ENCODE assay signal across 1 cellular context in genomic region chr12:46374711-46375110, GRCh38.
TF ChIP-seq lines count a peak whose summit lies in the region.

No MANE protein-coding gene starts in this region.

TF ChIP-seq in WTC11, 78 proteins besides CTCF, POLR2A, EP300 and RAD21 (continued from another document):
- TF ChIP-seq, protein P1, sequence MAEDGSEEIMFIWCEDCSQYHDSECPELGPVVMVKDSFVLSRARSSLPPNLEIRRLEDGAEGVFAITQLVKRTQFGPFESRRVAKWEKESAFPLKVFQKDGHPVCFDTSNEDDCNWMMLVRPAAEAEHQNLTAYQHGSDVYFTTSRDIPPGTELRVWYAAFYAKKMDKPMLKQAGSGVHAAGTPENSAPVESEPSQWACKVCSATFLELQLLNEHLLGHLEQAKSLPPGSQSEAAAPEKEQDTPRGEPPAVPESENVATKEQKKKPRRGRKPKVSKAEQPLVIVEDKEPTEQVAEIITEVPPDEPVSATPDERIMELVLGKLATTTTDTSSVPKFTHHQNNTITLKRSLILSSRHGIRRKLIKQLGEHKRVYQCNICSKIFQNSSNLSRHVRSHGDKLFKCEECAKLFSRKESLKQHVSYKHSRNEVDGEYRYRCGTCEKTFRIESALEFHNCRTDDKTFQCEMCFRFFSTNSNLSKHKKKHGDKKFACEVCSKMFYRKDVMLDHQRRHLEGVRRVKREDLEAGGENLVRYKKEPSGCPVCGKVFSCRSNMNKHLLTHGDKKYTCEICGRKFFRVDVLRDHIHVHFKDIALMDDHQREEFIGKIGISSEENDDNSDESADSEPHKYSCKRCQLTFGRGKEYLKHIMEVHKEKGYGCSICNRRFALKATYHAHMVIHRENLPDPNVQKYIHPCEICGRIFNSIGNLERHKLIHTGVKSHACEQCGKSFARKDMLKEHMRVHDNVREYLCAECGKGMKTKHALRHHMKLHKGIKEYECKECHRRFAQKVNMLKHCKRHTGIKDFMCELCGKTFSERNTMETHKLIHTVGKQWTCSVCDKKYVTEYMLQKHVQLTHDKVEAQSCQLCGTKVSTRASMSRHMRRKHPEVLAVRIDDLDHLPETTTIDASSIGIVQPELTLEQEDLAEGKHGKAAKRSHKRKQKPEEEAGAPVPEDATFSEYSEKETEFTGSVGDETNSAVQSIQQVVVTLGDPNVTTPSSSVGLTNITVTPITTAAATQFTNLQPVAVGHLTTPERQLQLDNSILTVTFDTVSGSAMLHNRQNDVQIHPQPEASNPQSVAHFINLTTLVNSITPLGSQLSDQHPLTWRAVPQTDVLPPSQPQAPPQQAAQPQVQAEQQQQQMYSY (CRISPR knock-in tag; IDR thresholded peaks at IDR 0.05): no peak
- TF ChIP-seq, protein P2, sequence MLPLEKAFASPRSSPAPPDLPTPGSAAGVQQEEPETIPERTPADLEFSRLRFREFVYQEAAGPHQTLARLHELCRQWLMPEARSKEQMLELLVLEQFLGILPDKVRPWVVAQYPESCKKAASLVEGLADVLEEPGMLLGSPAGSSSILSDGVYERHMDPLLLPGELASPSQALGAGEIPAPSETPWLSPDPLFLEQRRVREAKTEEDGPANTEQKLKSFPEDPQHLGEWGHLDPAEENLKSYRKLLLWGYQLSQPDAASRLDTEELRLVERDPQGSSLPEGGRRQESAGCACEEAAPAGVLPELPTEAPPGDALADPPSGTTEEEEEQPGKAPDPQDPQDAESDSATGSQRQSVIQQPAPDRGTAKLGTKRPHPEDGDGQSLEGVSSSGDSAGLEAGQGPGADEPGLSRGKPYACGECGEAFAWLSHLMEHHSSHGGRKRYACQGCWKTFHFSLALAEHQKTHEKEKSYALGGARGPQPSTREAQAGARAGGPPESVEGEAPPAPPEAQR (CRISPR knock-in tag; IDR thresholded peaks at IDR 0.05): no peak
- no peak for TF ChIP-seq MAX (CRISPR knock-in tag; IDR thresholded peaks at IDR 0.05)
- no peak for TF ChIP-seq OVOL2 (CRISPR knock-in tag; IDR thresholded peaks at IDR 0.05; ENCODE audit: borderline replicate concordance)
- TF ChIP-seq, protein P3, sequence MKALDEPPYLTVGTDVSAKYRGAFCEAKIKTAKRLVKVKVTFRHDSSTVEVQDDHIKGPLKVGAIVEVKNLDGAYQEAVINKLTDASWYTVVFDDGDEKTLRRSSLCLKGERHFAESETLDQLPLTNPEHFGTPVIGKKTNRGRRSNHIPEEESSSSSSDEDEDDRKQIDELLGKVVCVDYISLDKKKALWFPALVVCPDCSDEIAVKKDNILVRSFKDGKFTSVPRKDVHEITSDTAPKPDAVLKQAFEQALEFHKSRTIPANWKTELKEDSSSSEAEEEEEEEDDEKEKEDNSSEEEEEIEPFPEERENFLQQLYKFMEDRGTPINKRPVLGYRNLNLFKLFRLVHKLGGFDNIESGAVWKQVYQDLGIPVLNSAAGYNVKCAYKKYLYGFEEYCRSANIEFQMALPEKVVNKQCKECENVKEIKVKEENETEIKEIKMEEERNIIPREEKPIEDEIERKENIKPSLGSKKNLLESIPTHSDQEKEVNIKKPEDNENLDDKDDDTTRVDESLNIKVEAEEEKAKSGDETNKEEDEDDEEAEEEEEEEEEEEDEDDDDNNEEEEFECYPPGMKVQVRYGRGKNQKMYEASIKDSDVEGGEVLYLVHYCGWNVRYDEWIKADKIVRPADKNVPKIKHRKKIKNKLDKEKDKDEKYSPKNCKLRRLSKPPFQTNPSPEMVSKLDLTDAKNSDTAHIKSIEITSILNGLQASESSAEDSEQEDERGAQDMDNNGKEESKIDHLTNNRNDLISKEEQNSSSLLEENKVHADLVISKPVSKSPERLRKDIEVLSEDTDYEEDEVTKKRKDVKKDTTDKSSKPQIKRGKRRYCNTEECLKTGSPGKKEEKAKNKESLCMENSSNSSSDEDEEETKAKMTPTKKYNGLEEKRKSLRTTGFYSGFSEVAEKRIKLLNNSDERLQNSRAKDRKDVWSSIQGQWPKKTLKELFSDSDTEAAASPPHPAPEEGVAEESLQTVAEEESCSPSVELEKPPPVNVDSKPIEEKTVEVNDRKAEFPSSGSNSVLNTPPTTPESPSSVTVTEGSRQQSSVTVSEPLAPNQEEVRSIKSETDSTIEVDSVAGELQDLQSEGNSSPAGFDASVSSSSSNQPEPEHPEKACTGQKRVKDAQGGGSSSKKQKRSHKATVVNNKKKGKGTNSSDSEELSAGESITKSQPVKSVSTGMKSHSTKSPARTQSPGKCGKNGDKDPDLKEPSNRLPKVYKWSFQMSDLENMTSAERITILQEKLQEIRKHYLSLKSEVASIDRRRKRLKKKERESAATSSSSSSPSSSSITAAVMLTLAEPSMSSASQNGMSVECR (CRISPR knock-in tag; IDR thresholded peaks at IDR 0.05; ENCODE audit: borderline replicate concordance): no peak
- TF ChIP-seq GRHL2 (CRISPR knock-in tag; IDR thresholded peaks at IDR 0.05; ENCODE audit: insufficient replicate concordance, severe bottlenecking): no peak
- no peak for TF ChIP-seq GTF2I (CRISPR knock-in tag; conservative IDR thresholded peaks at IDR 0.05)
- no peak for TF ChIP-seq SOX15 (CRISPR knock-in tag; IDR thresholded peaks at IDR 0.05)
- TF ChIP-seq STAT6 (CRISPR knock-in tag; conservative IDR thresholded peaks at IDR 0.05; ENCODE audit: low read depth): no peak
- TF ChIP-seq ETV6 (CRISPR knock-in tag; IDR thresholded peaks at IDR 0.05): no peak
- no peak for TF ChIP-seq E2F5 (CRISPR knock-in tag; IDR thresholded peaks at IDR 0.05)
